Comparison of ENCODE assay signal across 9 cellular contexts in the genomic region with DNA sequence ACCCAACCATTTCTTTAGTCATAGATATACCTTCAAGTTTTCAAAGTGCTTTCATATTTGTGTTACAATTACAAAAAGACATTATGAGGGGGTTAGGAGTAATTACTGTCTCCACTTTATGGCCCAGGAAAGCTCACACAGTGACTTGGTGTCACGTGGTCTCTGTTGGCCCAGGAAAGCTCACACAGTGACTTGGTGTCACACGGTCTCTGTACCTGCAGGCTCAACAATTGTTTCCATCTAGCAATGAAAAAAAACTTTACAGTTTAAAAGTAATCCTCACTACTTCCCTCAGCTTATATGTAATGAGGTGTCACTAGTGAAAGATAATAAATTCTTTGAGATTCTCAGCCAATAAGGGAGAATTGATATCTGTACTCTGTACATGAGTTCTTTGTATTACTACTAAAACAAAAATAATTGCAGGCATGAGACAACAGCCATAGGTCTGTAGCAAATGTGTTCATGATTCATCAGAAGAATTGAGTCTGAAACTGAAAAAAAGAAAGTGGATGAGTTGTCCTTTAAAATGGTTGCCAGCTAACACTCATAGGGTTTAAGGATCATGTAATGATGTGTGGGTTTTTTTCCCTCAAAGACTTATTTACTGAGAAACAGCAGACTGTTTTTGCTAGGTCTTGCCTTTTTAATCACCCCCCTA. TPM values are rescaled to one million over a fixed set of nuclear protein-coding genes. Genes with fewer than 3 reads are reported as not detected.
A peak's percentile ranks its signal among the peaks of the same experiment; 100 is the strongest.
DNase-seq lines count a peak whose midpoint lies in the region; ATAC-seq and TF ChIP-seq lines count a peak whose summit lies in the region.
"Had no signal": no experiment of that assay in that cellular context is flagged by ENCODE, and none has a peak within 500 bp of the region (broad histone marks: within the 10 kb centered on the region; RNA-seq: fewer than 3 reads in every experiment).

No MANE protein-coding gene starts in this region.

- peak overlapping the region; percentile 2 for H3K27ac ChIP-seq in muscle layer of duodenum (ENCODE audit: low read length)
- H3K27ac ChIP-seq in tibial artery, result no peak overlapping the region

- intact Hi-C loops in Calu3 (cut with micrococcal nuclease; ENCODE audit: unreplicated experiment) (no loop called here), tibial artery (cut with DNase I; ENCODE audit: low total_unique reads) (no loop called here)

- H3K4me3 Mint-ChIP-seq in Calu3 (ENCODE audit: low read depth, unreplicated experiment) (no peak overlapping the region), HFFc6 (peak overlapping the region; percentile 60)
- H3K4me3 Mint-ChIP-seq in activated T-helper 17 cell treated with anti-CD3 and anti-CD28 coated beads, Interleukin-2, amount 50 U/mL, for 72 hours, result peak overlapping the region; percentile 75

- H3K4me1 ChIP-seq in muscle layer of duodenum (ENCODE audit: control insufficient read depth in 1 of 2, insufficient read depth in 2 of 2, low read length in 2 of 2), result peaks cover 12 to 29% of the 10 kb centered on the region in 2 donors
- H3K4me1 ChIP-seq in tibial artery, result peaks cover 0 to 10% (median 4%) of the 10 kb centered on the region in 4 donors

- H3K27ac Mint-ChIP-seq in Calu3 (ENCODE audit: unreplicated experiment), result peak overlapping the region; percentile 80
- peak overlapping the region; percentile 90 for H3K27ac Mint-ChIP-seq in HFFc6
- peak overlapping the region; percentile 95 for H3K27ac Mint-ChIP-seq in activated T-helper 17 cell treated with anti-CD3 and anti-CD28 coated beads, Interleukin-2, amount 50 U/mL, for 72 hours

- BruUV-seq in Calu3 (replicated peaks; lab: Mats Ljungman, UMichigan), result no TSS peak

- H3K36me3 Mint-ChIP-seq in Calu3 (ENCODE audit: insufficient read depth, unreplicated experiment) (peaks cover 21% of the 10 kb centered on the region), HFFc6 (ENCODE audit: low read depth) (peaks cover 16% of the 10 kb centered on the region)
- peaks cover 37% of the 10 kb centered on the region for H3K36me3 Mint-ChIP-seq in activated T-helper 17 cell treated with anti-CD3 and anti-CD28 coated beads, Interleukin-2, amount 50 U/mL, for 72 hours (ENCODE audit: low read depth)

- DNase-seq in Calu3 (no peak), HFFc6 (peak; percentile 77), DMS53 (lab: John Stamatoyannopoulos, UW) (no peak), tibial artery (no peak), NCI-H524 (lab: John Stamatoyannopoulos, UW) (no peak), NCI-H226 (no peak)
- DNase-seq: T-helper 9 cell had no signal

- CTCF ChIA-PET in Calu3 (lab: Charles Lee), result interaction anchor here (0.6 to 1.1 kb wide), 2 partner anchors 17 to 327 kb away, joined by 4 to 6 read pairs; no protein-coding TSS in a partner anchor

- no peak for TF ChIP-seq CTCF in Calu3 (IDR thresholded peaks at IDR 0.05; ENCODE audit: unreplicated experiment)
- TF ChIP-seq CTCF in HFFc6 (IDR thresholded peaks at IDR 0.05), result no peak
- TF ChIP-seq CTCF in tibial artery (IDR thresholded peaks at IDR 0.05), result no peak

- H3K4me1 Mint-ChIP-seq in Calu3 (ENCODE audit: low read depth, unreplicated experiment), result peaks cover 69% of the 10 kb centered on the region
- H3K4me1 Mint-ChIP-seq in HFFc6 (ENCODE audit: low read depth), result peaks cover 65% of the 10 kb centered on the region
- peaks cover 56% of the 10 kb centered on the region for H3K4me1 Mint-ChIP-seq in activated T-helper 17 cell treated with anti-CD3 and anti-CD28 coated beads, Interleukin-2, amount 50 U/mL, for 72 hours

- peaks cover 0 to 4% of the 10 kb centered on the region in 2 donors for H3K36me3 ChIP-seq in muscle layer of duodenum (ENCODE audit: control insufficient read depth in 1 of 2, insufficient read depth in 2 of 2, low read length in 2 of 2)
- peaks cover 0 to 5% (median 0%) of the 10 kb centered on the region in 3 donors for H3K36me3 ChIP-seq in tibial artery

- peak; percentile 87 for ATAC-seq in activated T-helper 17 cell treated with anti-CD3 and anti-CD28 coated beads, Interleukin-2, amount 50 U/mL, for 72 hours (replicated peaks)

- H3K9me3 ChIP-seq in muscle layer of duodenum (ENCODE audit: control insufficient read depth in 1 of 2, low read length in 2 of 2) (no peaks in the 10 kb centered on the region), tibial artery (no peaks in the 10 kb centered on the region)

- H3K27me3 Mint-ChIP-seq in Calu3 (ENCODE audit: unreplicated experiment) (no peaks in the 10 kb centered on the region), HFFc6 (ENCODE audit: insufficient read depth) (no peaks in the 10 kb centered on the region; the same call in 1 of the 2 replicates)
- no peaks in the 10 kb centered on the region for H3K27me3 Mint-ChIP-seq in activated T-helper 17 cell treated with anti-CD3 and anti-CD28 coated beads, Interleukin-2, amount 50 U/mL, for 72 hours

- no peaks in the 10 kb centered on the region for H3K9me3 Mint-ChIP-seq in Calu3 (ENCODE audit: low read depth, unreplicated experiment)
- no peaks in the 10 kb centered on the region; the same call in 1 of the 2 replicates for H3K9me3 Mint-ChIP-seq in HFFc6
- no peaks in the 10 kb centered on the region for H3K9me3 Mint-ChIP-seq in activated T-helper 17 cell treated with anti-CD3 and anti-CD28 coated beads, Interleukin-2, amount 50 U/mL, for 72 hours

- no peaks in the 10 kb centered on the region for H3K27me3 ChIP-seq in muscle layer of duodenum (ENCODE audit: low read depth, low read length)
- H3K27me3 ChIP-seq in tibial artery, result no peaks in the 10 kb centered on the region

- H3K4me3 ChIP-seq in muscle layer of duodenum (ENCODE audit: low read depth in 1 of 2, low read length in 2 of 2) (no peak overlapping the region), tibial artery (no peak overlapping the region)

RNA-seq across cellular contexts. Expression of gene OGDH, which starts 10.9 kb away (rescaled TPM):
- total RNA-seq in Calu3 (2022), result 100 and 105 TPM in 2 replicates
- 10 to 100 TPM; 77.8 to 88.2 (median 80.2) TPM for total RNA-seq in HFFc6 (2021; fragmentation: NEBNext Ultra II Directional; extraction: Animal tissue kit (Norgen Biotek cat#: 25700))
- 100 to 1,000 TPM in 1 of 2 donors, 10 to 100 TPM in 1; 77.6 to 128 TPM for total RNA-seq in activated T-helper 17 cell treated with anti-CD3 and anti-CD28 coated beads, Interleukin-2, amount 50 U/mL, for 72 hours

RNA-seq across cellular contexts. Expression of gene TMED4, which starts 35.3 kb away (rescaled TPM):
- 115 and 128 TPM in 2 replicates for total RNA-seq in Calu3 (2022)
- 10 to 100 TPM; 73.7 to 89.7 (median 80.7) TPM for total RNA-seq in HFFc6 (2021; fragmentation: NEBNext Ultra II Directional; extraction: Animal tissue kit (Norgen Biotek cat#: 25700))
- total RNA-seq in activated T-helper 17 cell treated with anti-CD3 and anti-CD28 coated beads, Interleukin-2, amount 50 U/mL, for 72 hours, result 100 to 1,000 TPM in 1 of 2 donors, 10 to 100 TPM in 1; 78.2 to 103 TPM

RNA-seq across cellular contexts. Expression of gene DDX56, which starts 43.6 kb away (rescaled TPM):
- total RNA-seq in Calu3 (2022), result 157 and 168 TPM in 2 replicates
- 10 to 100 TPM; 62.2 to 81.9 (median 70.1) TPM for total RNA-seq in HFFc6 (2021; fragmentation: NEBNext Ultra II Directional; extraction: Animal tissue kit (Norgen Biotek cat#: 25700))
- total RNA-seq in activated T-helper 17 cell treated with anti-CD3 and anti-CD28 coated beads, Interleukin-2, amount 50 U/mL, for 72 hours, result 100 to 1,000 TPM in 1 of 2 donors, 10 to 100 TPM in 1; 80.2 to 110 TPM
